Comparison of ENCODE assay signal across 8 cellular contexts in the genomic region with DNA sequence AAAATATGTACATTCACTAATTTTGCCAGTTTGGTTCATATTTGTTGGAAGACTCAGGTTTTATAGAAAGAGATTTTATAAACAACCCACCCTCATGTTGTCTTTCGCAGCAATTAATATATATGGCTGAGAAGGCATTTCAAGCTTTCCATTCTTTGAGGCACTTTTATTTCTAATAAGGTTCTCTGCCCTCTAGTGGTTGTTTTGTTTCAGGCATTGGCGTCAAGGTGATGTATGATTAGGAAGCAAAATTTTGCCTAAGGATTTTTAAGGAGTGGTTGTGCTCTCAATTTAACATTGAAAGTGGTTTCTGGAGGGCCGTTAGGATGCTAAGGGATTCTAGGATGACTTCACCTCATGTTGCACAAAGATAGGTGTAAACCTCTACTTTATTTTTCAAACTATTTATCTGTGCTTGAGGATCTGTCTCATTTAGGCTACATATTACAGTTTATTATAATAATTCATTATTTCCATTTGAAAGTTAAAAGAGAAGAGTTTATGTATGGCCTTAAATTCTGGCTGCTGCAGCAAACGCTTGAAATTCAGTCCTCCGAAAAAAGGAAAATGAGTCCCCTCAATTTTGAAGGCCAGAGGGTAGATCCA. TPM values are rescaled to one million over a fixed set of nuclear protein-coding genes. Genes with fewer than 3 reads are reported as not detected.
DNase-seq lines count a peak whose midpoint lies in the region; ATAC-seq and TF ChIP-seq lines count a peak whose summit lies in the region.

No MANE protein-coding gene starts in this region.

- CTCF ChIA-PET in HEK293 (lab: Yijun Ruan, JAX) = interaction anchor here (0.6 to 1.9 kb wide), 25 partner anchors 8 to 944 kb away, joined by 3 to 12 read pairs (median 3); no protein-coding TSS in a partner anchor

- no peaks in the 10 kb centered on the region for H3K27me3 ChIP-seq in effector memory CD4-positive, alpha-beta T cell (replicated peaks; ENCODE audit: control insufficient read depth, insufficient read depth, low read length, poor library complexity, severe bottlenecking)

- H3K9me3 Mint-ChIP-seq in activated T-cell treated with anti-CD3 and anti-CD28 coated beads, Interleukin-2, amount 50 U/mL, for 4 hours = peaks cover 3% of the 10 kb centered on the region

- TF ChIP-seq CTCF in HEK293 (tag by site-specific recombination; IDR thresholded peaks at IDR 0.05) = 0 out of 2 replicates have a peak, but pooled peaks have one; percentile 13

- POLR2A ChIA-PET in HEK293 (lab: Yijun Ruan, JAX) = no interaction called here

- peak; percentile 17 for DNase-seq in DMS53 treated with DMSO at 0.1 percent for 48 hours (lab: John Stamatoyannopoulos, UW; ENCODE audit: unreplicated experiment)
- DNase-seq in NCI-H345 treated with DMSO at 0.1 percent for 48 hours (lab: John Stamatoyannopoulos, UW; ENCODE audit: unreplicated experiment) = peak; percentile 33
- peak; percentile 13 to 53 for DNase-seq in T47D (ENCODE audit: low read depth in 1 of 2, low spot score in 1 of 2)
- DNase-seq in lung microvascular endothelial cell (ENCODE audit: low read depth in 2 of 2) = peak; percentile 44 to 50
- no peak for DNase-seq in NK-92 treated with Interleukin-12 subunit alpha and Interleukin-12 subunit beta, amount 100 ng/mL, for 24 hours (lab: John Stamatoyannopoulos, UW)
- no peak for DNase-seq in activated T-cell treated with anti-CD3 and anti-CD28 coated beads, Interleukin-2, amount 50 U/mL, for 4 hours
- DNase-seq in effector memory CD4-positive, alpha-beta T cell = no peak

- no peaks in the 10 kb centered on the region for H3K4me1 ChIP-seq in HEK293 (ENCODE audit: control insufficient read depth, insufficient read depth, low read length)
- H3K4me1 ChIP-seq in effector memory CD4-positive, alpha-beta T cell (ENCODE audit: control insufficient read depth, insufficient read depth, low read length, poor library complexity, severe bottlenecking) = no peaks in the 10 kb centered on the region

- no peaks in the 10 kb centered on the region for H3K4me1 Mint-ChIP-seq in activated T-cell treated with anti-CD3 and anti-CD28 coated beads, Interleukin-2, amount 50 U/mL, for 4 hours (ENCODE audit: low read depth)

- H3K27me3 Mint-ChIP-seq in activated T-cell treated with anti-CD3 and anti-CD28 coated beads, Interleukin-2, amount 50 U/mL, for 4 hours (ENCODE audit: low read depth) = peaks cover 2% of the 10 kb centered on the region

- no peak overlapping the region for H3K4me3 ChIP-seq in HEK293 (ENCODE audit: low read depth, low read length)
- no peak overlapping the region for H3K4me3 ChIP-seq in effector memory CD4-positive, alpha-beta T cell (ENCODE audit: insufficient read depth, low read depth, low read length, poor library complexity, severe bottlenecking)

- no peaks in the 10 kb centered on the region for H3K36me3 Mint-ChIP-seq in activated T-cell treated with anti-CD3 and anti-CD28 coated beads, Interleukin-2, amount 50 U/mL, for 4 hours (ENCODE audit: insufficient read depth)

- H3K4me3 Mint-ChIP-seq in activated T-cell treated with anti-CD3 and anti-CD28 coated beads, Interleukin-2, amount 50 U/mL, for 4 hours = no peak overlapping the region

- no peaks in the 10 kb centered on the region for H3K36me3 ChIP-seq in HEK293 (ENCODE audit: control insufficient read depth in 2 of 2, insufficient read depth in 1 of 2, low read length in 2 of 2)
- no peaks in the 10 kb centered on the region for H3K36me3 ChIP-seq in effector memory CD4-positive, alpha-beta T cell (ENCODE audit: control insufficient read depth, insufficient read depth, low read length)

- in situ Hi-C loops in T47D (cut with HindIII; ENCODE audit: low pct_unique_long_range_greater_than_20kb, low sequenced_read_pairs) = no loop called here

- no peak for ATAC-seq in activated T-cell treated with anti-CD3 and anti-CD28 coated beads, Interleukin-2, amount 50 U/mL, for 4 hours

- no peak overlapping the region for H3K27ac ChIP-seq in HEK293 (ENCODE audit: extremely low read depth, low read depth, low read length)
- no peak overlapping the region for H3K27ac ChIP-seq in effector memory CD4-positive, alpha-beta T cell (ENCODE audit: insufficient read depth, low read length, poor library complexity, severe bottlenecking)

- no peaks in the 10 kb centered on the region for H3K9me3 ChIP-seq in HEK293 (ENCODE audit: control insufficient read depth, insufficient read depth, low read depth, low read length)
- H3K9me3 ChIP-seq in effector memory CD4-positive, alpha-beta T cell (ENCODE audit: control insufficient read depth, low read length) = no peaks in the 10 kb centered on the region

TF ChIP-seq in HEK293, 187 proteins besides CTCF, POLR2A, EP300 and RAD21:
- no peak for TF ChIP-seq TRIM28 (IDR thresholded peaks at IDR 0.05; ENCODE audit: borderline replicate concordance, low read length)
- peak; percentile 40 for TF ChIP-seq ZNF654 (tag by site-specific recombination; IDR thresholded peaks at IDR 0.05; ENCODE audit: low read depth)
- TF ChIP-seq EGR2 (tag by site-specific recombination; IDR thresholded peaks at IDR 0.05; ENCODE audit: low read depth) = no peak
- TF ChIP-seq ZNF335 (tag by site-specific recombination; conservative IDR thresholded peaks at IDR 0.05) = no peak
- 0 out of 2 replicates have a peak, but pooled peaks have one; percentile 9 for TF ChIP-seq ZSCAN30 (tag by site-specific recombination; IDR thresholded peaks at IDR 0.05)
- TF ChIP-seq ZNF174 (tag by site-specific recombination; IDR thresholded peaks at IDR 0.05) = no peak
- TF ChIP-seq KLF9 (tag by site-specific recombination; IDR thresholded peaks at IDR 0.05; ENCODE audit: low read depth) = no peak
- TF ChIP-seq GLI4 (tag by site-specific recombination; IDR thresholded peaks at IDR 0.05) = no peak
- TF ChIP-seq PRDM1 (tag by site-specific recombination; IDR thresholded peaks at IDR 0.05) = peak; percentile 67
- no peak for TF ChIP-seq ZBTB1 (tag by site-specific recombination; IDR thresholded peaks at IDR 0.05)

RNA-seq across cellular contexts. Expression of gene OXGR1, which starts 35.9 kb away (rescaled TPM):
- total RNA-seq in lung microvascular endothelial cell = not detected in 2 replicates
- total RNA-seq in activated T-cell treated with anti-CD3 and anti-CD28 coated beads, Interleukin-2, amount 50 U/mL, for 4 hours = not detected

Comparison
In these comparisons a context has a peak if more than half of its experiments do, and no peak if none do; other contexts are left out.
1. DNase-seq: peak in DMS53 treated with DMSO at 0.1 percent for 48 hours (single experiment), NCI-H345 treated with DMSO at 0.1 percent for 48 hours (single experiment), T47D (2 of 2) and lung microvascular endothelial cell (2 of 2); none in NK-92 treated with Interleukin-12 subunit alpha and Interleukin-12 subunit beta, amount 100 ng/mL, for 24 hours (single experiment), activated T-cell treated with anti-CD3 and anti-CD28 coated beads, Interleukin-2, amount 50 U/mL, for 4 hours (single experiment) and effector memory CD4-positive, alpha-beta T cell (0 of 3).